In the genomic region with DNA sequence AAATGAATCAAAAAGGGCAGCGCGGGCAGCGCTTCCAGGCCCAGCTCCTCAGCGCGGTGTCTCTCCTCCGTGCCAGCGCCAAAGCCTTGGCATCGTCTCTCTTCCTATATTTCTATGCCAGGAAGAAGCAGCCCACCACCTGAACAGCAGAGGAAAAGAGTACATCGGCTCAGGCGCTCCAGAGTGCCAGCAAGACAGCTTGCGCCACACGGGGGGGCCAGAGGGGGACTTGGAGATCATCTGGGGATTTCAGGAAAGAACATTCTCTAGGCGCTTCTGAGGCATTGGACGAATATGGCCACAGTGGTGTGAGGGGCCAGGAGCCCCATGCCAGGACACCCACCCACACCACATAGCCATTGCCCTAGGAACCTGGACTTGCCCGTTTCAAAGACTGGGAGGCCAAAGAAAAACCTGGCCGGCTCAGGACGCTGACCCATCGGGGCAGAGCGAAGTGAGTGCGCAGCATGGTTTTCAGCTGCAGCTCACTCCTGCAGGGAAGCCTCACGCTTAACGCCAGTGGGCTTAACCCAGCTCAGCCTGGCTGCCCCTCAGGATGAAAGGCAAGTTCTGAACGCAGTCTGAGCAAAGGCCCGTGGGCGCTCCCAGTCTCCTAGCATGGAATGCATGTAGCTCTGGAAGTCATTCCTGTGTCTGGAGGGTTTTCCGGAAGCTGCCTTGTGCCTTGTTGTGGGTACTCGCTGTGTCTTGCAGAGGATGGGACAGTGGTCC, we compare ENCODE assay signal across 24 cellular contexts.
DNase-seq lines count a peak whose midpoint lies in the region; ATAC-seq and TF ChIP-seq lines count a peak whose summit lies in the region.
"Had no signal": no experiment of that assay in that cellular context is flagged by ENCODE, and none has a peak within 500 bp of the region (broad histone marks: within the 10 kb centered on the region; RNA-seq: fewer than 3 reads in every experiment).

No MANE protein-coding gene starts in this region.

- H3K9me3 Mint-ChIP-seq in progenitor cell of endocrine pancreas (ENCODE audit: low read depth) = no peaks in the 10 kb centered on the region
- H3K9me3 Mint-ChIP-seq: CD4-positive, alpha-beta T cell; memory B cell; neural crest cell had no signal

- H3K27me3 Mint-ChIP-seq in progenitor cell of endocrine pancreas = no peaks in the 10 kb centered on the region
- H3K27me3 Mint-ChIP-seq: CD4-positive, alpha-beta T cell; memory B cell had no signal

- H3K36me3 ChIP-seq in esophagus muscularis mucosa = peaks cover 10 to 51% (median 29%) of the 10 kb centered on the region in 4 donors
- H3K36me3 ChIP-seq: prostate gland had no signal

- H3K4me3 Mint-ChIP-seq in progenitor cell of endocrine pancreas (ENCODE audit: low read depth) = no peak overlapping the region
- H3K4me3 Mint-ChIP-seq: CD4-positive, alpha-beta T cell; memory B cell; neural crest cell had no signal

- TF ChIP-seq EP300 in esophagus muscularis mucosa (IDR thresholded peaks at IDR 0.05) = no peak

- 88% methylated on average over 22 of the region's 27 CpGs for WGBS in esophagus muscularis mucosa

- H3K9me3 ChIP-seq in esophagus muscularis mucosa = no peaks in the 10 kb centered on the region
- H3K9me3 ChIP-seq: adrenal gland, heart right ventricle, prostate gland, tibial artery had no signal

- no peak for TF ChIP-seq CTCF in foreskin keratinocyte (conservative IDR thresholded peaks at IDR 0.05)
- no peak for TF ChIP-seq CTCF in progenitor cell of endocrine pancreas (IDR thresholded peaks at IDR 0.05; ENCODE audit: unreplicated experiment)
- TF ChIP-seq CTCF in esophagus muscularis mucosa (IDR thresholded peaks at IDR 0.05) = no peak

- H3K27ac ChIP-seq in foreskin keratinocyte = no peak overlapping the region
- no peak overlapping the region for H3K27ac ChIP-seq in esophagus muscularis mucosa (replicated peaks in 1 of 4)
- H3K27ac ChIP-seq: adrenal gland, heart right ventricle, PC-9, tibial artery, VCaP had no signal

- H3K4me1 ChIP-seq in foreskin keratinocyte (no peaks in the 10 kb centered on the region), esophagus muscularis mucosa (no peaks in the 10 kb centered on the region)
- H3K4me1 ChIP-seq: heart right ventricle, prostate gland, tibial artery had no signal

- no peak for TF ChIP-seq POLR2A in esophagus muscularis mucosa (IDR thresholded peaks at IDR 0.05; ENCODE audit: low read depth)

- ATAC-seq in foreskin keratinocyte (peak; percentile 58), Right ventricle myocardium superior (ENCODE audit: poor library complexity) (no peak)

- H3K27ac Mint-ChIP-seq in progenitor cell of endocrine pancreas = peak overlapping the region; percentile 69
- H3K27ac Mint-ChIP-seq: CD4-positive, alpha-beta T cell; memory B cell had no signal

- intact Hi-C loops in esophagus muscularis mucosa (cut with DNase I) (no loop called here), Right ventricle myocardium superior (cut with DNase I) (no loop called here)

- no peak overlapping the region for H3K4me3 ChIP-seq in esophagus muscularis mucosa
- H3K4me3 ChIP-seq: adrenal gland, heart right ventricle, PC-9, prostate gland, tibial artery had no signal

- H3K27me3 ChIP-seq in foreskin keratinocyte (no peaks in the 10 kb centered on the region), esophagus muscularis mucosa (no peaks in the 10 kb centered on the region)
- H3K27me3 ChIP-seq: adrenal gland, tibial artery had no signal

- DNase-seq in NCI-H2171 treated with DMSO at 0.1 percent for 48 hours (lab: John Stamatoyannopoulos, UW) (peak; percentile 13), NCI-H2171 (lab: John Stamatoyannopoulos, UW) (no peak), NCI-H82 treated with DMSO at 0.1 percent for 48 hours (lab: John Stamatoyannopoulos, UW; ENCODE audit: unreplicated experiment) (peak; percentile 60), foreskin keratinocyte (no peak), progenitor cell of endocrine pancreas (ENCODE audit: low spot score, unreplicated experiment) (no peak), esophagus muscularis mucosa (ENCODE audit: extremely low spot score) (no peak), Right ventricle myocardium superior (no peak)
- no peak for DNase-seq in activated CD4-positive, alpha-beta T cell treated with anti-CD3 and anti-CD28 coated beads for 48 hours
- DNase-seq: activated CD4-positive, alpha-beta T cell treated with anti-CD3 and anti-CD28 coated beads, Interleukin-2, amount 50 U/mL, for 1 hour; activated naive CD4-positive, alpha-beta T cell treated with Interleukin-2 at 50 U/mL for 16 hours; CD4-positive, alpha-beta T cell; effector CD8-positive, alpha-beta T cell; HCEC 1CT; heart right ventricle; NCI-H1417 treated with DMSO at 0.1 percent for 48 hours; NK-92 treated with Interleukin-12 subunit alpha and Interleukin-12 subunit beta, amount 100 ng/mL, for 24 hours; PC-9; SHP77; tibial artery had no signal

- peaks cover 3% of the 10 kb centered on the region for H3K4me1 Mint-ChIP-seq in progenitor cell of endocrine pancreas (ENCODE audit: low read depth)

- peaks cover 20% of the 10 kb centered on the region for H3K36me3 Mint-ChIP-seq in progenitor cell of endocrine pancreas (ENCODE audit: insufficient read depth)

Comparison
In these comparisons a context has a peak if more than half of its experiments do, and no peak if none do; other contexts are left out.
1. DNase-seq: peak in NCI-H2171 treated with DMSO at 0.1 percent for 48 hours (single experiment) and NCI-H82 treated with DMSO at 0.1 percent for 48 hours (single experiment); none in NCI-H2171 (single experiment), foreskin keratinocyte (0 of 2), progenitor cell of endocrine pancreas (single experiment), esophagus muscularis mucosa (single experiment), activated CD4-positive, alpha-beta T cell treated with anti-CD3 and anti-CD28 coated beads for 48 hours (single experiment) and Right ventricle myocardium superior (single experiment).